ENCODE assay signal across 10 cellular contexts in the genomic region with DNA sequence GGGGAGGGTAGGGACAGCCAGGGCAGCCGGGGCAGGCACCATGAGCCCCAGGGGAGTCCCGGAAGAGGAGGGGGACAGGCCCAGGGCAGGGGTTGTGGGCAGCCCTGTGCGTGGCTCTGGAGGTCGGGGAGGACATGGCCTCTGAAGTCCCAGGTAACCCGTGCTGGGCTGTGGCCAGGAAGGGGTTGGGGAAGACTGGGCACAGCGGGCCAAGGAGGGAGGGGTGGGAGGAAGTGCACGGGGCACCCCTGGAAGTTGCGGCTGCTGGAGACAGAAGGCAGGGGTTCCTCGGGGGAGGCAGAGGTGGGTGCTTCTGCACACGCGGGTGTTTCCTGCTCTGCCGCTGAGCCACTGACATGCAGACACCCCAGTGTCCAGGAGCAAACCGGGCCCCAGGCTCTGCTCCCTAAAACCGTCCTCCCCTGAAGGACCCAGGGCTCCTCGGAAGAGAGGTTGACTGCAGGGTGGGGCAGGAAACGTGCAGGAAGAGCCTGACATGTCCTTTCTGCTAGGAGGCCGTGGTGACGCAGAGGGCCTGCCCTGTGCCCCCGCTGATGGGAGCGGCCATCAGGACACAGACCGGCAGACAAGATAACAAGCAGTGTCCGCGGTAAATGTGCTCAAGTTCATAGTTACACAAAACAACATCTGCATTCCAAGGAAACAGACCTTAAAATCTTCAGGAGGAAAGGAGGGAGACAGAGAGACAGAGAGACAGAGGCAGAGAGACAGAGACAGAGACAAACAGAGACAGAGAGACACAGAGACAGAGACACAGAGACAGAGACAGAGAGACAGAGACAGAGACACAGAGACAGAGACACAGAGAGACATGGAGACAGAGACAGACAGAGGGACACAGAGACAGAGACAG. TPM values are rescaled to one million over a fixed set of nuclear protein-coding genes. Genes with fewer than 3 reads are reported as not detected.
DNase-seq lines count a peak whose midpoint lies in the region; ATAC-seq, FAIRE-seq and TF ChIP-seq lines count a peak whose summit lies in the region.
"Had no signal": no experiment of that assay in that cellular context is flagged by ENCODE, and none has a peak within 500 bp of the region (broad histone marks: within the 10 kb centered on the region; RNA-seq: fewer than 3 reads in every experiment).

No MANE protein-coding gene starts in this region.

- peak overlapping the region; percentile 87 for H4K91ac ChIP-seq in mesenchymal stem cell (ENCODE audit: low read length)

- FAIRE-seq in A549 (lab: Jason Lieb, UNC): no peak
- FAIRE-seq: urothelium cell line had no signal

- ATAC-seq in A549: peak; percentile 6 to 43; a peak in 3 of 6 replicates
- ATAC-seq in RWPE2 (ENCODE audit: low read depth): peak; percentile 33; the same call in 2 of the 3 replicates
- no peak for ATAC-seq in HG02798 (IDR thresholded peaks at IDR 0.05; ENCODE audit: poor library complexity, unreplicated experiment)

- H3K79me1 ChIP-seq in mesenchymal stem cell (replicated peaks; ENCODE audit: low read length, poor library complexity, severe bottlenecking): no peaks in the 10 kb centered on the region

- H3K36me3 ChIP-seq in RWPE2 (ENCODE audit: low read depth): no peaks in the 10 kb centered on the region
- no peaks in the 10 kb centered on the region for H3K36me3 ChIP-seq in mesenchymal stem cell (ENCODE audit: control insufficient read depth in 1 of 2, insufficient read depth in 2 of 2, low read depth in 1 of 2, low read length in 2 of 2)

- peak overlapping the region; percentile 30 for H3K9ac ChIP-seq in mesenchymal stem cell (ENCODE audit: low read length)

- H2BK12ac ChIP-seq in mesenchymal stem cell (ENCODE audit: low read length in 2 of 2): peak overlapping the region; percentile 61 to 96

- peak overlapping the region; percentile 45 for H2BK15ac ChIP-seq in mesenchymal stem cell (ENCODE audit: low read depth, poor library complexity, severe bottlenecking)

- peak overlapping the region; percentile 86 for H4K8ac ChIP-seq in mesenchymal stem cell (ENCODE audit: low read length)

- H3K27ac ChIP-seq in A549 (peak overlapping the region; percentile 22 to 61; a peak in 4 of 6 replicates), RWPE2 (ENCODE audit: poor library complexity, severe bottlenecking) (peak overlapping the region; percentile 44), mesenchymal stem cell (ENCODE audit: low read length, poor library complexity, severe bottlenecking) (no peak overlapping the region)

- in situ Hi-C loops in astrocyte of the spinal cord (cut with HindIII; ENCODE audit: low sequenced_read_pairs): no loop called here

- TF ChIP-seq POLR2A in A549 (IDR thresholded peaks at IDR 0.05; ENCODE audit: low read length): no peak

- H2AFZ ChIP-seq in mesenchymal stem cell (ENCODE audit: low read depth, low read length): peak overlapping the region; percentile 49

- H3K27me3 ChIP-seq in RWPE2 (ENCODE audit: insufficient read depth, poor library complexity, severe bottlenecking) (no peaks in the 10 kb centered on the region), mesenchymal stem cell (ENCODE audit: control insufficient read depth in 1 of 2, insufficient read depth in 1 of 2, low read length in 2 of 2) (peaks cover 8 to 14% of the 10 kb centered on the region in 2 experiments)

- peak overlapping the region; percentile 41 for H3K4me2 ChIP-seq in A549
- no peak overlapping the region for H3K4me2 ChIP-seq in mesenchymal stem cell (ENCODE audit: low read length, poor library complexity, severe bottlenecking)

- TF ChIP-seq CTCF in A549 (IDR thresholded peaks at IDR 0.05) (no peak), RWPE2 (IDR thresholded peaks at IDR 0.05; ENCODE audit: poor library complexity, severe bottlenecking) (no peak), astrocyte of the spinal cord (IDR thresholded peaks at IDR 0.05; ENCODE audit: low read depth, low read length) (no peak)

- CTCF ChIA-PET in A549 (lab: Yijun Ruan, JAX): interaction anchor here (1.8 kb wide), 1 partner anchor 150 kb away, joined by 6 read pairs; no protein-coding TSS in a partner anchor

- POLR2A ChIA-PET in A549 (lab: Yijun Ruan, JAX): no interaction called here

- no peak overlapping the region for H2AK5ac ChIP-seq in mesenchymal stem cell (ENCODE audit: low read length, severe bottlenecking)

- DNase-seq in A549 (ENCODE audit: low read depth in 1 of 2, low spot score in 1 of 2) (peak in 1 of 2 experiments; percentile 50), RWPE2 (ENCODE audit: low spot score) (no peak), astrocyte of the spinal cord (ENCODE audit: low read depth, low spot score) (peak; percentile 6), mesenchymal stem cell (peak; percentile 44), COLO829 (ENCODE audit: low spot score) (no peak), middle frontal gyrus (ENCODE audit: extremely low spot score, low spot score) (no peak), NCI-H446 treated with DMSO at 0.1 percent for 48 hours (lab: John Stamatoyannopoulos, UW) (no peak)

- peak overlapping the region; percentile 7 to 13 for H3K4ac ChIP-seq in mesenchymal stem cell (ENCODE audit: low read depth in 1 of 2, low read length in 2 of 2)

- no peak for TF ChIP-seq EP300 in A549 (IDR thresholded peaks at IDR 0.05)

- H3K9me3 ChIP-seq in A549: no peaks in the 10 kb centered on the region
- no peaks in the 10 kb centered on the region for H3K9me3 ChIP-seq in RWPE2 (ENCODE audit: severe bottlenecking)
- H3K9me3 ChIP-seq in mesenchymal stem cell (ENCODE audit: control insufficient read depth, low read length): no peaks in the 10 kb centered on the region

- peak overlapping the region in 1 of 2 experiments; percentile 69 for H3K14ac ChIP-seq in mesenchymal stem cell (ENCODE audit: low read length in 2 of 2)

- no peak overlapping the region for H2BK5ac ChIP-seq in mesenchymal stem cell (ENCODE audit: low read depth, low read length, poor library complexity, severe bottlenecking)

- H2BK120ac ChIP-seq in mesenchymal stem cell (ENCODE audit: low read depth, low read length): peak overlapping the region; percentile 55

- no peak overlapping the region for H3K23ac ChIP-seq in mesenchymal stem cell (ENCODE audit: low read length in 2 of 2)

- peaks cover 7% of the 10 kb centered on the region for H3K4me1 ChIP-seq in A549
- H3K4me1 ChIP-seq in RWPE2 (ENCODE audit: insufficient read depth, poor library complexity, severe bottlenecking): peaks cover 12% of the 10 kb centered on the region
- peaks cover 10% of the 10 kb centered on the region for H3K4me1 ChIP-seq in mesenchymal stem cell (ENCODE audit: control insufficient read depth, insufficient read depth, low read depth, low read length)

- TF ChIP-seq RAD21 in A549 (conservative IDR thresholded peaks at IDR 0.05 in 1 of 2, IDR thresholded peaks at IDR 0.05 in 1 of 2): no peak

- H3K18ac ChIP-seq in mesenchymal stem cell (ENCODE audit: low read depth in 1 of 2, low read length in 2 of 2): peak overlapping the region; percentile 7 to 71

- 54% methylated on average over 19 of the region's 23 CpGs for WGBS in A549 (ENCODE audit: missing lambda C conversion rate)
- 66% methylated on average over 18 of the region's 23 CpGs for WGBS in mesenchymal stem cell

- H3K4me3 ChIP-seq in A549: no peak overlapping the region
- H3K4me3 ChIP-seq in RWPE2 (ENCODE audit: severe bottlenecking): no peak overlapping the region
- no peak overlapping the region for H3K4me3 ChIP-seq in astrocyte of the spinal cord (ENCODE audit: low read depth, low read length)
- H3K4me3 ChIP-seq in mesenchymal stem cell (ENCODE audit: insufficient read depth in 1 of 2, low read depth in 1 of 2, low read length in 2 of 2): no peak overlapping the region

TF ChIP-seq in A549, 52 proteins besides CTCF, POLR2A, EP300 and RAD21:
- peak; percentile 2 for TF ChIP-seq ZFP36 (IDR thresholded peaks at IDR 0.05; ENCODE audit: borderline replicate concordance, partially characterized antibody)
- TF ChIP-seq, protein P1, sequence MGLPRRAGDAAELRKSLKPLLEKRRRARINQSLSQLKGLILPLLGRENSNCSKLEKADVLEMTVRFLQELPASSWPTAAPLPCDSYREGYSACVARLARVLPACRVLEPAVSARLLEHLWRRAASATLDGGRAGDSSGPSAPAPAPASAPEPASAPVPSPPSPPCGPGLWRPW (IDR thresholded peaks at IDR 0.05): no peak

RNA-seq across cellular contexts. Expression of gene TNNI2, which starts 5.7 kb away (rescaled TPM):
- polyA plus RNA-seq in A549 (2011; rRNA removed): not detected in 2 replicates
- not detected in 2 replicates for polyA plus RNA-seq in A549 (2012; cell fraction: cytosol; rRNA removed)
- 0.31 TPM in 1 of 2 replicates, not detected in the other for polyA plus RNA-seq in A549 (2012; cell fraction: nucleus; rRNA removed)
- polyA plus RNA-seq in A549 (2017; fragmentation: RNase III; extraction: RNeasy Plus Mini Kit Qiagen cat#74134 plus additional on column Dnase treatment): not detected in 3 replicates
- polyA minus RNA-seq in A549 (2011; rRNA and poly(A)+ RNA removed): not detected in 2 replicates
- polyA plus RNA-seq in mesenchymal stem cell (2013, experiment 1 of 2): not detected
- 0.07 TPM for polyA plus RNA-seq in mesenchymal stem cell (2013, experiment 2 of 2)
- polyA plus RNA-seq: BJ had no signal

RNA-seq across cellular contexts. Expression of gene LSP1, which starts 8.4 kb away (rescaled TPM):
- polyA plus RNA-seq in A549 (2011; rRNA removed) (0.42 and 0.67 TPM in 2 replicates), A549 (2017; fragmentation: RNase III; extraction: RNeasy Plus Mini Kit Qiagen cat#74134 plus additional on column Dnase treatment) (1.7 to 5.5 TPM (median 3.5 TPM) in 3 replicates)
- polyA plus RNA-seq in A549 (2012; cell fraction: cytosol; rRNA removed): 0.21 and 0.23 TPM in 2 replicates
- polyA plus RNA-seq in A549 (2012; cell fraction: nucleus; rRNA removed): 0.13 and 0.15 TPM in 2 replicates
- polyA minus RNA-seq in A549 (2011; rRNA and poly(A)+ RNA removed): 2.8 TPM in 1 of 2 replicates, not detected in the other
- polyA plus RNA-seq in mesenchymal stem cell (2013, experiment 1 of 2): 1.3 TPM
- 1.3 TPM for polyA plus RNA-seq in mesenchymal stem cell (2013, experiment 2 of 2)
- polyA plus RNA-seq: BJ had no signal

RNA-seq across cellular contexts. Expression of gene SYT8, which starts 9.7 kb away (rescaled TPM):
- polyA plus RNA-seq in A549 (2011; rRNA removed) (not detected in 2 replicates), A549 (2017; fragmentation: RNase III; extraction: RNeasy Plus Mini Kit Qiagen cat#74134 plus additional on column Dnase treatment) (0.21 to 0.25 TPM (median 0.22 TPM) in 3 replicates)
- 0.06 TPM in 1 of 2 replicates, not detected in the other for polyA plus RNA-seq in A549 (2012; cell fraction: cytosol; rRNA removed)
- polyA plus RNA-seq in A549 (2012; cell fraction: nucleus; rRNA removed): 0.34 and 0.70 TPM in 2 replicates
- polyA minus RNA-seq in A549 (2011; rRNA and poly(A)+ RNA removed): not detected in 2 replicates
- polyA plus RNA-seq in mesenchymal stem cell (2013, experiment 1 of 2): not detected
- polyA plus RNA-seq in mesenchymal stem cell (2013, experiment 2 of 2): not detected
- polyA plus RNA-seq: BJ had no signal

RNA-seq across cellular contexts. Expression of gene PRR33, which starts 47.2 kb away (rescaled TPM):
- polyA plus RNA-seq in A549 (2011; rRNA removed): not detected in 2 replicates
- not detected in 2 replicates for polyA plus RNA-seq in A549 (2012; cell fraction: cytosol; rRNA removed)
- polyA plus RNA-seq in A549 (2012; cell fraction: nucleus; rRNA removed): 0.02 TPM in 1 of 2 replicates, not detected in the other
- not detected in 3 replicates for polyA plus RNA-seq in A549 (2017; fragmentation: RNase III; extraction: RNeasy Plus Mini Kit Qiagen cat#74134 plus additional on column Dnase treatment)
- polyA minus RNA-seq in A549 (2011; rRNA and poly(A)+ RNA removed): not detected in 2 replicates
- polyA plus RNA-seq in mesenchymal stem cell (2013, experiment 1 of 2): not detected
- not detected for polyA plus RNA-seq in mesenchymal stem cell (2013, experiment 2 of 2)
- polyA plus RNA-seq: BJ had no signal

Comparison
In these comparisons a context has a peak if more than half of its experiments do, and no peak if none do; other contexts are left out.
1. DNase-seq: peak in astrocyte of the spinal cord (single experiment) and mesenchymal stem cell (single experiment); none in RWPE2 (single experiment), COLO829 (single experiment), middle frontal gyrus (single experiment) and NCI-H446 treated with DMSO at 0.1 percent for 48 hours (single experiment).